1 cellular context compared by ENCODE assay signal in genomic region chr3:53164911-53165310, GRCh38.
TF ChIP-seq lines count a peak whose summit lies in the region.

No MANE protein-coding gene starts in this region.

TF ChIP-seq in GM12878, 131 proteins besides CTCF, POLR2A, EP300 and RAD21:
- TF ChIP-seq NR2C1 (IDR thresholded peaks at IDR 0.05) = no peak
- 0 out of 2 replicates have a peak, but pooled peaks have one; percentile 32 for TF ChIP-seq POLR2AphosphoS5 (IDR thresholded peaks at IDR 0.05; ENCODE audit: low read length)
